ENCODE assay signal across 8 cellular contexts in the genomic region with DNA sequence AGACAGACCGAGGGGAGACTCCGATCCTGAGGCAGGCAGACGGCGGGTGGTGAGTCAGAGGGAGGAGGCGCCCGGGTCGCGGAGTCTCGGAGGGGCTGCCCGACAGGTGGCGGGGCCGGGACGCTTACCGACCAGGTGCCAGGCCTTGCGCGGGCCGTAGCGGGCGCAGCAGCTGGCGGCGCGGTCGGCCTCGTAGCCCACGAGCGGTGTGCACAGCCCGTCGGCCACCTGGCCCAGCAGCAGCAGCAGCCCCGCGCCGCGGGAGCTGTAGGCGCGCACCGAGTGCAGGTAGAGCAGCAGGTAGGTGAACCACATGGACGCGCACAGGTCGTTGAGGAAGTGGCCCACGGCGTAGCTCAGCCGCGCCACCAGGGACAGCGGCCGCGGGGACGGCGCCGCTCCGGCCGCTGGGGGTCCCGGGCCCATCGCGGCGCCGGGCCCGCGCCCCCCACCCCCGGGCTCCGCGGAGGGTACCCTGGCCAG. TPM values are rescaled to one million over a fixed set of nuclear protein-coding genes. Genes with fewer than 3 reads are reported as not detected.
A peak's percentile ranks its signal among the peaks of the same experiment; 100 is the strongest.
DNase-seq lines count a peak whose midpoint lies in the region; ATAC-seq and TF ChIP-seq lines count a peak whose summit lies in the region.

No MANE protein-coding gene starts in this region.

- peak overlapping the region; percentile 89 for H3K4me3 ChIP-seq in CD8-positive, alpha-beta memory T cell (ENCODE audit: low read length)
- H3K4me3 ChIP-seq in MM.1S (ENCODE audit: low read length) (peak overlapping the region; percentile 83), upper lobe of right lung (peak overlapping the region; percentile 80)

- H3K27ac ChIP-seq in CD8-positive, alpha-beta memory T cell (ENCODE audit: low read depth, low read length): peak overlapping the region; percentile 69
- H3K27ac ChIP-seq in MM.1S (ENCODE audit: low read length): no peak overlapping the region
- peak overlapping the region; percentile 77 for H3K27ac ChIP-seq in upper lobe of right lung

- CTCF ChIA-PET in CD8-positive, alpha-beta memory T cell (lab: Charles Lee): interaction anchor here (1.1 to 7.0 kb wide), 3 partner anchors 11 to 28 kb away, joined by 3 to 62 read pairs (median 5); partner anchors contain the start of gene GIPC3

- intact Hi-C loops in upper lobe of right lung (cut with DNase I): no loop called here

- no peaks in the 10 kb centered on the region for H3K9me3 Mint-ChIP-seq in CD8-positive, alpha-beta memory T cell

- no peaks in the 10 kb centered on the region for H3K27me3 Mint-ChIP-seq in CD8-positive, alpha-beta memory T cell

- H3K36me3 ChIP-seq in CD8-positive, alpha-beta memory T cell (ENCODE audit: insufficient read depth, low read length): no peaks in the 10 kb centered on the region
- H3K36me3 ChIP-seq in MM.1S (replicated peaks; ENCODE audit: insufficient read depth, low read length) (no peaks in the 10 kb centered on the region), upper lobe of right lung (no peaks in the 10 kb centered on the region)

- peak overlapping the region; percentile 54 for H2AFZ ChIP-seq in MM.1S (ENCODE audit: low read length)

- peaks cover 0 to 6% (median 2%) of the 10 kb centered on the region in 3 donors for H3K36me3 Mint-ChIP-seq in CD8-positive, alpha-beta memory T cell

- H3K9ac ChIP-seq in MM.1S (ENCODE audit: low read length): peak overlapping the region; percentile 60; the same call in 1 of the 2 replicates

- H3K4me2 ChIP-seq in MM.1S (ENCODE audit: low read depth, low read length): peak overlapping the region; percentile 87

- H3K79me2 ChIP-seq in MM.1S (ENCODE audit: low read length): peaks cover 28% of the 10 kb centered on the region

- no peaks in the 10 kb centered on the region for H3K27me3 ChIP-seq in CD8-positive, alpha-beta memory T cell (ENCODE audit: insufficient read depth, low read length, poor library complexity, severe bottlenecking)
- H3K27me3 ChIP-seq in MM.1S (replicated peaks; ENCODE audit: insufficient read depth, low read length): peaks cover 21% of the 10 kb centered on the region
- no peaks in the 10 kb centered on the region for H3K27me3 ChIP-seq in upper lobe of right lung

- peak; percentile 29 for TF ChIP-seq CTCF in MM.1S (IDR thresholded peaks at IDR 0.05; ENCODE audit: low read length)
- no peak for TF ChIP-seq CTCF in omental fat pad (IDR thresholded peaks at IDR 0.05)
- TF ChIP-seq CTCF in upper lobe of right lung (IDR thresholded peaks at IDR 0.05): no peak

- peak overlapping the region; percentile 91 to 99 (median 95) for H3K27ac Mint-ChIP-seq in CD8-positive, alpha-beta memory T cell

- no peaks in the 10 kb centered on the region for H3K9me2 ChIP-seq in MM.1S (replicated peaks; ENCODE audit: insufficient read depth, low read length)

- peaks cover 44% of the 10 kb centered on the region for H3K4me1 ChIP-seq in CD8-positive, alpha-beta memory T cell (ENCODE audit: insufficient read depth, low read length)
- H3K4me1 ChIP-seq in MM.1S (ENCODE audit: low read length) (peaks cover 15% of the 10 kb centered on the region; the same call in 1 of the 2 replicates), upper lobe of right lung (peaks cover 22% of the 10 kb centered on the region)

- no peaks in the 10 kb centered on the region for H3K9me3 ChIP-seq in CD8-positive, alpha-beta memory T cell (ENCODE audit: low read length)
- H3K9me3 ChIP-seq in MM.1S (replicated peaks; ENCODE audit: insufficient read depth, low read length) (no peaks in the 10 kb centered on the region), upper lobe of right lung (no peaks in the 10 kb centered on the region)

- H4K20me1 ChIP-seq in MM.1S (ENCODE audit: insufficient read depth, low read length): no peaks in the 10 kb centered on the region

- peaks cover 32 to 38% (median 35%) of the 10 kb centered on the region in 3 donors for H3K4me1 Mint-ChIP-seq in CD8-positive, alpha-beta memory T cell

- H3K4me3 Mint-ChIP-seq in CD8-positive, alpha-beta memory T cell: peak overlapping the region; percentile 93 to 98 (median 95)

- H3F3A ChIP-seq in MM.1S (ENCODE audit: insufficient read depth, low read length): no peaks in the 10 kb centered on the region

- peak; percentile 56 to 81 (median 62) for DNase-seq in CD8-positive, alpha-beta memory T cell
- DNase-seq in MM.1S: peak; percentile 61
- peak; percentile 80 for DNase-seq in activated CD8-positive, alpha-beta memory T cell treated with anti-CD3 and anti-CD28 coated beads, Interleukin-2, amount 50 U/mL, for 4 hours
- no peak for DNase-seq in omental fat pad (ENCODE audit: low spot score)
- DNase-seq in upper lobe of right lung: peak; percentile 79
- DNase-seq in NCI-H2107 treated with DMSO at 0.1 percent for 48 hours (lab: John Stamatoyannopoulos, UW; ENCODE audit: unreplicated experiment): no peak

- POLR2A ChIA-PET in CD8-positive, alpha-beta memory T cell (lab: Charles Lee): interaction anchor here (1.1 to 1.5 kb wide), 2 partner anchors 10 to 48 kb away, joined by 3 to 4 read pairs; no protein-coding TSS in a partner anchor

- peak; percentile 22 for ATAC-seq in GM21528 (IDR thresholded peaks at IDR 0.05; ENCODE audit: low FRiP score, unreplicated experiment)
- ATAC-seq in esophagus mucosa: peak; percentile 40
- ATAC-seq in omental fat pad (ENCODE audit: low FRiP score): peak; percentile 56
- peak; percentile 21 for ATAC-seq in upper lobe of right lung

RNA-seq across cellular contexts. Expression of gene MFSD12, which starts 0.4 kb away (rescaled TPM):
- 100 to 1,000 TPM; 114 to 119 TPM for total RNA-seq in CD8-positive, alpha-beta memory T cell
- polyA plus RNA-seq in CD8-positive, alpha-beta memory T cell: 48.9 TPM
- total RNA-seq in esophagus mucosa: 25.7 TPM
- total RNA-seq in omental fat pad: 100 to 1,000 TPM in 1 of 4 donors, 10 to 100 TPM in 3; 27.7 to 127 (median 53.3) TPM
- total RNA-seq in upper lobe of right lung: 95.9 TPM

RNA-seq across cellular contexts. Expression of gene HMG20B, which starts 15.7 kb away (rescaled TPM):
- 10 to 100 TPM; 44.0 to 50.6 TPM for total RNA-seq in CD8-positive, alpha-beta memory T cell
- 54.2 TPM for polyA plus RNA-seq in CD8-positive, alpha-beta memory T cell
- total RNA-seq in esophagus mucosa (36.6 TPM), omental fat pad (10 to 100 TPM; 60.4 to 95.8 (median 66.5) TPM), upper lobe of right lung (60.0 TPM)

RNA-seq across cellular contexts. Expression of gene TEKTIP1, which starts 18.0 kb away (rescaled TPM):
- total RNA-seq in CD8-positive, alpha-beta memory T cell: 1 to 10 TPM; 1.0 to 1.2 TPM
- 0.38 TPM for polyA plus RNA-seq in CD8-positive, alpha-beta memory T cell
- total RNA-seq in esophagus mucosa: 0.84 TPM
- 1 to 10 TPM in 1 of 4 donors, not detected in 3; 1.4 TPM for total RNA-seq in omental fat pad
- total RNA-seq in upper lobe of right lung: 3.2 TPM

RNA-seq across cellular contexts. Expression of gene GIPC3, which starts 28.3 kb away (rescaled TPM):
- under 1 TPM; 0.33 to 0.46 TPM for total RNA-seq in CD8-positive, alpha-beta memory T cell
- 1.8 TPM for polyA plus RNA-seq in CD8-positive, alpha-beta memory T cell
- total RNA-seq in esophagus mucosa: 0.28 TPM
- total RNA-seq in omental fat pad: 1 to 10 TPM in 2 of 4 donors, under 1 TPM in 2; 0.56 to 3.0 (median 1.0) TPM
- total RNA-seq in upper lobe of right lung: 6.5 TPM

RNA-seq across cellular contexts. Expression of gene TBXA2R, which starts 49.7 kb away (rescaled TPM):
- 1 to 10 TPM; 1.5 to 2.4 TPM for total RNA-seq in CD8-positive, alpha-beta memory T cell
- polyA plus RNA-seq in CD8-positive, alpha-beta memory T cell: 7.6 TPM
- total RNA-seq in esophagus mucosa (0.64 TPM), omental fat pad (1 to 10 TPM in 2 of 4 donors, under 1 TPM in 2; 0.65 to 1.8 (median 1.1) TPM), upper lobe of right lung (4.7 TPM)

Comparison
In these comparisons a context has a peak if more than half of its experiments do, and no peak if none do; other contexts are left out.
1. DNase-seq: peak in CD8-positive, alpha-beta memory T cell (5 of 5), MM.1S (single experiment), activated CD8-positive, alpha-beta memory T cell treated with anti-CD3 and anti-CD28 coated beads, Interleukin-2, amount 50 U/mL, for 4 hours (single experiment) and upper lobe of right lung (single experiment); none in omental fat pad (single experiment) and NCI-H2107 treated with DMSO at 0.1 percent for 48 hours (single experiment).
2. Peak in every context shown above with its lines, with median percentiles within 50 percentile points of each other: H3K4me3 ChIP-seq and ATAC-seq.